Comparison of ENCODE assay signal across 8 cellular contexts in genomic region chr14:105301915-105302249, GRCh38. TPM values are rescaled to one million over a fixed set of nuclear protein-coding genes. Genes with fewer than 3 reads are reported as not detected.
DNase-seq lines count a peak whose midpoint lies in the region; ATAC-seq and TF ChIP-seq lines count a peak whose summit lies in the region.
"Not testable (repeated sequence)": the region's sequence is repeated elsewhere in the genome, so short reads cannot be mapped to it uniquely, and the experiment has no call there.

No MANE protein-coding gene starts in this region.

- H3K27me3 ChIP-seq in CD8-positive, alpha-beta T cell (ENCODE audit: insufficient read depth, low read length); KMS-11 (ENCODE audit: insufficient read depth, low read depth); esophagus squamous epithelium; right lobe of liver; parathyroid adenoma (ENCODE audit: control insufficient read depth, insufficient read depth, low read length); thoracic aorta (replicated peaks; ENCODE audit: insufficient read depth): not testable (repeated sequence)

- not testable (repeated sequence) for H3K27me3 Mint-ChIP-seq in CD8-positive, alpha-beta T cell (ENCODE audit: low read depth)
- peaks cover 40% of the 10 kb centered on the region for H3K27me3 Mint-ChIP-seq in WTC11 (ENCODE audit: low read depth)

- not testable (repeated sequence) for H3K9ac ChIP-seq in KMS-11, parathyroid adenoma

- CTCF ChIA-PET in CD8-positive, alpha-beta T cell (lab: Charles Lee), result interaction anchor here (1.2 kb wide), 1 partner anchor 11 kb away, joined by 3 read pairs; no protein-coding TSS in a partner anchor
- CTCF ChIA-PET in WTC11 (lab: Charles Lee), result interaction anchor here (0.7 to 2.0 kb wide), 7 partner anchors 11 to 212 kb away, joined by 3 to 9 read pairs (median 6); no protein-coding TSS in a partner anchor

- not testable (repeated sequence) for H3K36me3 Mint-ChIP-seq in CD8-positive, alpha-beta T cell; WTC11

- intact Hi-C loops in CD8-positive, alpha-beta T cell (cut with DNase I, micrococcal nuclease), result loop anchor here (1.0 to 10.0 kb wide), 11 partner anchors 12 to 547 kb away; partner anchors contain the start of genes CDCA4 (in 2 of the 2), GPR132 (in 2 of the 2), NUDT14 (in 2 of the 2) and PACS2 (in 2 of the 2)
- intact Hi-C loops in esophagus squamous epithelium (cut with DNase I); right lobe of liver (cut with DNase I): not testable (repeated sequence)

- not testable (repeated sequence) for H3K36me3 ChIP-seq in CD8-positive, alpha-beta T cell (ENCODE audit: insufficient read depth, low read length); KMS-11 (ENCODE audit: insufficient read depth); esophagus squamous epithelium; right lobe of liver; parathyroid adenoma (ENCODE audit: control insufficient read depth, insufficient read depth, low read length); thoracic aorta

- H3K4me1 ChIP-seq in CD8-positive, alpha-beta T cell (ENCODE audit: insufficient read depth, low read length), result peaks cover 29% of the 10 kb centered on the region
- peaks cover 15% of the 10 kb centered on the region for H3K4me1 ChIP-seq in KMS-11 (ENCODE audit: low read depth, poor library complexity, severe bottlenecking)
- peaks cover 11 to 61% (median 13%) of the 10 kb centered on the region in 3 donors for H3K4me1 ChIP-seq in esophagus squamous epithelium
- H3K4me1 ChIP-seq in right lobe of liver, result peaks cover 0 to 17% (median 7%) of the 10 kb centered on the region in 4 donors
- not testable (repeated sequence) for H3K4me1 ChIP-seq in parathyroid adenoma
- peaks cover 11 to 22% of the 10 kb centered on the region in 2 donors for H3K4me1 ChIP-seq in thoracic aorta (ENCODE audit: control insufficient read depth in 1 of 2, low read depth in 2 of 2)

- H3K9me3 Mint-ChIP-seq in CD8-positive, alpha-beta T cell; WTC11: not testable (repeated sequence)

- not testable (repeated sequence) for H3K9me3 ChIP-seq in CD8-positive, alpha-beta T cell (ENCODE audit: low read length); esophagus squamous epithelium; right lobe of liver; parathyroid adenoma (ENCODE audit: control insufficient read depth, low read length); thoracic aorta

- not testable (repeated sequence) for TF ChIP-seq CTCF in CD8-positive, alpha-beta T cell (IDR thresholded peaks at IDR 0.05); KMS-11 (conservative IDR thresholded peaks at IDR 0.05; ENCODE audit: low read depth, low read length); WTC11 (IDR thresholded peaks at IDR 0.05); astrocyte of the spinal cord (IDR thresholded peaks at IDR 0.05; ENCODE audit: low read depth, low read length); esophagus squamous epithelium (IDR thresholded peaks at IDR 0.05); right lobe of liver (IDR thresholded peaks at IDR 0.05); parathyroid adenoma (IDR thresholded peaks at IDR 0.05); thoracic aorta (IDR thresholded peaks at IDR 0.05)

- not testable (repeated sequence) for H3K27ac ChIP-seq in CD8-positive, alpha-beta T cell (ENCODE audit: low read depth, low read length); KMS-11; right lobe of liver; parathyroid adenoma
- H3K27ac ChIP-seq in esophagus squamous epithelium (peak overlapping the region; percentile 89 to 99 (median 97)), thoracic aorta (peak overlapping the region in 1 of 2 donors; percentile 97)

- H3K4me1 Mint-ChIP-seq in CD8-positive, alpha-beta T cell (ENCODE audit: low read depth), result peaks cover 37% of the 10 kb centered on the region
- peaks cover 16% of the 10 kb centered on the region for H3K4me1 Mint-ChIP-seq in WTC11

- POLR2A ChIA-PET in CD8-positive, alpha-beta T cell (lab: Charles Lee), result interaction anchor here (0.8 to 2.0 kb wide), 3 partner anchors 9 to 53 kb away, joined by 6 to 22 read pairs (median 7); partner anchors contain the start of gene BTBD6
- POLR2A ChIA-PET in WTC11 (lab: Charles Lee), result interaction anchor here (1.2 to 1.7 kb wide), 2 partner anchors 12 to 120 kb away, joined by 4 to 7 read pairs; partner anchors contain the start of gene PACS2

- not testable (repeated sequence) for DNase-seq in CD8-positive, alpha-beta T cell; WTC11 (ENCODE audit: low spot score); astrocyte of the spinal cord (ENCODE audit: low read depth, low spot score); esophagus squamous epithelium (lab: John Stamatoyannopoulos, UW); right lobe of liver; thoracic aorta (ENCODE audit: low spot score)

- H2AFZ ChIP-seq in KMS-11 (ENCODE audit: low read depth) (peak overlapping the region; percentile 95), parathyroid adenoma (peak overlapping the region; percentile 98)

- not testable (repeated sequence) for ATAC-seq in CD8-positive, alpha-beta T cell; WTC11; right lobe of liver; thoracic aorta (ENCODE audit: insufficient number of reproducible peaks, low FRiP score, low read depth)

- H3K79me2 ChIP-seq in KMS-11 (ENCODE audit: insufficient read depth, low read depth), result peaks cover 23% of the 10 kb centered on the region; the same call in 1 of the 2 replicates
- H3K79me2 ChIP-seq in parathyroid adenoma, result peaks cover 29% of the 10 kb centered on the region

- H4K20me1 ChIP-seq in KMS-11 (ENCODE audit: insufficient read depth), result not testable (repeated sequence)

- TF ChIP-seq POLR2A in esophagus squamous epithelium (IDR thresholded peaks at IDR 0.05); right lobe of liver (IDR thresholded peaks at IDR 0.05): not testable (repeated sequence)

- in situ Hi-C loops in astrocyte of the spinal cord (cut with HindIII; ENCODE audit: low sequenced_read_pairs), result not testable (repeated sequence)

- not testable (repeated sequence) for H3K4me3 ChIP-seq in CD8-positive, alpha-beta T cell (ENCODE audit: low read depth, low read length); KMS-11 (IDR thresholded peaks at IDR 0.05; ENCODE audit: insufficient read depth, low read depth, low read length); parathyroid adenoma (ENCODE audit: low read depth, low read length)
- peak overlapping the region; percentile 70 for H3K4me3 ChIP-seq in astrocyte of the spinal cord (ENCODE audit: low read depth, low read length)
- peak overlapping the region; percentile 74 to 86 (median 82) for H3K4me3 ChIP-seq in esophagus squamous epithelium
- peak overlapping the region in 2 of 3 donors; percentile 55 to 96 for H3K4me3 ChIP-seq in right lobe of liver
- peak overlapping the region; percentile 93 for H3K4me3 ChIP-seq in thoracic aorta

- H3K27ac Mint-ChIP-seq in CD8-positive, alpha-beta T cell, result not testable (repeated sequence)
- H3K27ac Mint-ChIP-seq in WTC11, result peak overlapping the region; percentile 98

- peak overlapping the region; percentile 88 for H3K4me3 Mint-ChIP-seq in CD8-positive, alpha-beta T cell
- H3K4me3 Mint-ChIP-seq in WTC11, result peak overlapping the region; percentile 91

- 75 to 79% methylated on average over 9 to 11 of the region's 11 CpGs for WGBS in esophagus squamous epithelium, 2 donors
- WGBS in right lobe of liver (ENCODE audit: insufficient coverage, low coverage, low lambda C conversion rate, missing lambda C conversion rate), result 78% methylated on average over 7 of the region's 11 CpGs

- H3K4me2 ChIP-seq in KMS-11, result peak overlapping the region; percentile 48
- H3K4me2 ChIP-seq in parathyroid adenoma (ENCODE audit: low read length), result not testable (repeated sequence)

RNA-seq across cellular contexts. Expression of gene BRF1, which starts 1.1 kb away (rescaled TPM):
- 10 to 100 TPM; 60.0 to 61.2 TPM for total RNA-seq in CD8-positive, alpha-beta T cell
- 23.9 to 26.5 TPM (median 26.4 TPM) in 3 replicates for total RNA-seq in WTC11 (2021)
- 10 to 100 TPM; 22.2 to 37.9 (median 26.2) TPM for total RNA-seq in esophagus squamous epithelium
- 10 to 100 TPM; 13.1 to 17.8 (median 16.2) TPM for total RNA-seq in right lobe of liver
- total RNA-seq in thoracic aorta, result 10 to 100 TPM; 49.4 to 80.5 TPM

RNA-seq across cellular contexts. Expression of gene PACS2, which starts 12.7 kb away (rescaled TPM):
- 10 to 100 TPM; 46.5 to 56.1 TPM for total RNA-seq in CD8-positive, alpha-beta T cell
- total RNA-seq in WTC11 (2021) (90.7 to 100 TPM (median 98.0 TPM) in 3 replicates), esophagus squamous epithelium (10 to 100 TPM; 20.2 to 42.3 (median 30.9) TPM), right lobe of liver (10 to 100 TPM; 19.8 to 26.7 (median 21.5) TPM), thoracic aorta (100 to 1,000 TPM in 1 of 2 donors, 10 to 100 TPM in 1; 80.4 to 125 TPM)

RNA-seq across cellular contexts. Expression of gene BTBD6, which starts 53.5 kb away (rescaled TPM):
- total RNA-seq in CD8-positive, alpha-beta T cell, result 10 to 100 TPM; 34.1 to 34.4 TPM
- total RNA-seq in WTC11 (2021) (7.8 to 10.0 TPM (median 8.3 TPM) in 3 replicates), esophagus squamous epithelium (10 to 100 TPM; 41.0 to 52.7 (median 46.9) TPM), right lobe of liver (10 to 100 TPM; 16.5 to 25.0 (median 17.7) TPM), thoracic aorta (10 to 100 TPM; 45.9 to 73.5 TPM)
